1 cellular context compared by ENCODE assay signal in genomic region chr16:68009157-68009735, GRCh38.
TF ChIP-seq lines count a peak whose summit lies in the region.

No MANE protein-coding gene starts in this region.

TF ChIP-seq in GM23338, 12 proteins besides CTCF, POLR2A, EP300 and RAD21:
- no peak for TF ChIP-seq NANOG (IDR thresholded peaks at IDR 0.05; ENCODE audit: borderline replicate concordance)
- no peak for TF ChIP-seq ZNF462 (CRISPR knock-in tag; IDR thresholded peaks at IDR 0.05)
- no peak for TF ChIP-seq STAT1 (IDR thresholded peaks at IDR 0.05; ENCODE audit: unreplicated experiment)
- no peak for TF ChIP-seq REST (IDR thresholded peaks at IDR 0.05; ENCODE audit: unreplicated experiment)
- no peak for TF ChIP-seq EZH2 (IDR thresholded peaks at IDR 0.05; ENCODE audit: low read depth, unreplicated experiment)
- TF ChIP-seq ETS1 (IDR thresholded peaks at IDR 0.05): no peak
- no peak for TF ChIP-seq CREB1 (CRISPR knock-in tag; IDR thresholded peaks at IDR 0.05; ENCODE audit: low read depth)
- no peak for TF ChIP-seq ZNF114 (CRISPR knock-in tag; IDR thresholded peaks at IDR 0.05)
